Comparison of ENCODE assay signal across 8 cellular contexts in genomic region chr7:20220824-20221547, GRCh38. TPM values are rescaled to one million over a fixed set of nuclear protein-coding genes. Genes with fewer than 3 reads are reported as not detected.
DNase-seq lines count a peak whose midpoint lies in the region; ATAC-seq lines count a peak whose summit lies in the region.

No MANE protein-coding gene starts in this region.

- intact Hi-C loops in sciatic nerve (cut with DNase I) = no loop called here
- intact Hi-C loops in posterior cingulate gyrus (cut with DNase I) = no loop called here

- DNase-seq in LHCN-M2 (ENCODE audit: low read depth) (peak; percentile 98), dedifferentiated amniotic fluid mesenchymal stem cell (ENCODE audit: extremely low spot score) (peak; percentile 31), sciatic nerve (ENCODE audit: low spot score) (no peak), posterior cingulate gyrus (no peak)
- DNase-seq in stimulated activated CD4-positive, alpha-beta T cell treated with anti-CD3 and anti-CD28 coated beads, Interleukin-2, amount 100 ng/mL, for 48 hours = no peak

- ATAC-seq in GM18517 (IDR thresholded peaks at IDR 0.05; ENCODE audit: unreplicated experiment) (peak; percentile 13), sciatic nerve (peak; percentile 21), GM19324 (IDR thresholded peaks at IDR 0.05; ENCODE audit: low FRiP score, unreplicated experiment) (no peak), HG02798 (IDR thresholded peaks at IDR 0.05; ENCODE audit: poor library complexity, unreplicated experiment) (no peak)

RNA-seq across cellular contexts. Expression of gene MACC1, which starts 3.8 kb away (rescaled TPM):
- total RNA-seq in LHCN-M2 (2014; rRNA removed) = 0.06 and 0.11 TPM in 2 replicates
- polyA plus RNA-seq in LHCN-M2 (2012) = 0.01 TPM
- 0.98 TPM for total RNA-seq in sciatic nerve

Comparison
In these comparisons a context has a peak if more than half of its experiments do, and no peak if none do; other contexts are left out.
1. ATAC-seq: peak in GM18517 (single experiment) and sciatic nerve (single experiment); none in GM19324 (single experiment) and HG02798 (single experiment).
2. DNase-seq: peak in LHCN-M2 (single experiment) and dedifferentiated amniotic fluid mesenchymal stem cell (single experiment); none in sciatic nerve (single experiment), posterior cingulate gyrus (0 of 10) and stimulated activated CD4-positive, alpha-beta T cell treated with anti-CD3 and anti-CD28 coated beads, Interleukin-2, amount 100 ng/mL, for 48 hours (0 of 2).